17 cellular contexts compared by ENCODE assay signal in the genomic region with DNA sequence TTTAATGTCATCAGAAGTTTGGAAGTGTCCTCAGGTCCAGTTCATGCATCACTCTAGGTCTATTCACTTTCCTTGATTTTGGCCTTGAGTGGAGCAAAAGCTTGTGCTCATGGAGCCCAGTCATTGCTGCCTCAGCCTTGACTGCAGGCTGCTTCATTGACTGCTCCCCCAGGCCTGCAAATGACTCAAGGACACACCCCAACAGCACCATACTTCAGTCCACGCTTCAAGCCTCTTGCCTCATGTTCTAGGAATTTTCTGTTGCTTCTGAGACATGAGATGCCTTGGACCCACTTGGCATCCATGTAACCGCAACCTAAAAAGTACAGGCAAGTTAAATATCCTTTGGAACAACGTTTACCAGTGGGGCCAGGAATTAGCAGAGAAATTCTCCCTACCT.
DNase-seq lines count a peak whose midpoint lies in the region; FAIRE-seq and TF ChIP-seq lines count a peak whose summit lies in the region.
"Had no signal": no experiment of that assay in that cellular context is flagged by ENCODE, and none has a peak within 500 bp of the region (broad histone marks: within the 10 kb centered on the region; RNA-seq: fewer than 3 reads in every experiment).

No MANE protein-coding gene starts in this region.

- no peaks in the 10 kb centered on the region for H3K9me1 ChIP-seq in keratinocyte (ENCODE audit: control insufficient read depth, extremely low read depth, insufficient read depth, low read length)

- H3K4me1 Mint-ChIP-seq in immature natural killer cell, result peaks cover 35 to 48% of the 10 kb centered on the region in 2 donors

- no peaks in the 10 kb centered on the region for H3K79me2 ChIP-seq in keratinocyte (ENCODE audit: control insufficient read depth, insufficient read depth, low read length)

- no peak overlapping the region for H3K4me3 Mint-ChIP-seq in immature natural killer cell
- H3K4me3 Mint-ChIP-seq: GM23338, type B pancreatic cell had no signal

- DNase-seq in AG20443 (ENCODE audit: low spot score) (peak; percentile 79), MG63 (peak; percentile 52), coronary artery (ENCODE audit: low spot score) (no peak), keratinocyte (ENCODE audit: low read depth, low spot score) (peak; percentile 74), COLO668 (lab: John Stamatoyannopoulos, UW; ENCODE audit: unreplicated experiment) (no peak), immature natural killer cell (no peak), NCI-H2227 (lab: John Stamatoyannopoulos, UW; ENCODE audit: unreplicated experiment) (no peak)
- no peak for DNase-seq in activated T-cell treated with anti-CD3 and anti-CD28 coated beads, Interleukin-2, amount 50 U/mL, for 1 hour
- DNase-seq: activated CD4-positive, alpha-beta T cell treated with anti-CD3 and anti-CD28 coated beads, Interleukin-2, amount 50 U/mL, for 48 hours; NCI-H1105; NCI-H2227 treated with DMSO at 0.1 percent for 48 hours; sigmoid colon; stimulated activated CD4-positive, alpha-beta T cell treated with anti-CD3 and anti-CD28 coated beads, Interleukin-4, amount 100 ng/mL, for 1 hour had no signal

- H3K36me3 ChIP-seq in MG63, result no peaks in the 10 kb centered on the region
- H3K36me3 ChIP-seq in keratinocyte (ENCODE audit: control insufficient read depth in 2 of 2, extremely low read depth in 1 of 2, insufficient read depth in 2 of 2, low read length in 2 of 2), result no peaks in the 10 kb centered on the region
- H3K36me3 ChIP-seq: gastroesophageal sphincter, sigmoid colon, SJSA1 had no signal

- H3K27ac Mint-ChIP-seq in immature natural killer cell, result no peak overlapping the region
- H3K27ac Mint-ChIP-seq: type B pancreatic cell had no signal

- no peak overlapping the region for H3K9ac ChIP-seq in keratinocyte (ENCODE audit: control insufficient read depth, extremely low read depth, insufficient read depth, low read length)

- peaks cover 0 to 5% (median 0%) of the 10 kb centered on the region in 3 donors for H3K36me3 Mint-ChIP-seq in immature natural killer cell

- H3K9me3 ChIP-seq in MG63, result no peaks in the 10 kb centered on the region
- no peaks in the 10 kb centered on the region for H3K9me3 ChIP-seq in keratinocyte (ENCODE audit: control insufficient read depth, low read depth, low read length)
- H3K9me3 ChIP-seq: gastroesophageal sphincter, sigmoid colon, SJSA1 had no signal

- H3K27me3 ChIP-seq in MG63 (no peaks in the 10 kb centered on the region), keratinocyte (ENCODE audit: control insufficient read depth, extremely low read depth, insufficient read depth, low read length) (no peaks in the 10 kb centered on the region)
- H3K27me3 ChIP-seq: gastroesophageal sphincter, sigmoid colon, SJSA1 had no signal

- dilution Hi-C loops in keratinocyte (cut with MboI; ENCODE audit: extremely low pct_ligation_motif_present, low sequenced_read_pairs), result no loop called here

- no peaks in the 10 kb centered on the region for H3K9me3 Mint-ChIP-seq in immature natural killer cell
- H3K9me3 Mint-ChIP-seq: GM23338, type B pancreatic cell had no signal

- H3K27me3 Mint-ChIP-seq in immature natural killer cell (ENCODE audit: low read depth in 3 of 3), result peaks cover 0 to 5% (median 1%) of the 10 kb centered on the region in 3 donors
- H3K27me3 Mint-ChIP-seq: type B pancreatic cell had no signal

- TF ChIP-seq CTCF in coronary artery (IDR thresholded peaks at IDR 0.05), result no peak
- no peak for TF ChIP-seq CTCF in keratinocyte (optimal IDR thresholded peaks at IDR 0.05 in 1 of 3, IDR thresholded peaks at IDR 0.05 in 1 of 3, conservative IDR thresholded peaks at IDR 0.05 in 1 of 3; ENCODE audit: extremely low read depth in 1 of 3, insufficient read depth in 2 of 3, low read length in 3 of 3)

- H3K27ac ChIP-seq in coronary artery, result peak overlapping the region; percentile 9 to 15
- H3K27ac ChIP-seq in keratinocyte (ENCODE audit: control insufficient read depth, insufficient read depth, low read length), result no peak overlapping the region
- H3K27ac ChIP-seq: gastroesophageal sphincter, sigmoid colon, SJSA1 had no signal

- FAIRE-seq in keratinocyte (lab: Jason Lieb, UNC), result peak; percentile 90

- H3K4me2 ChIP-seq in keratinocyte (ENCODE audit: control insufficient read depth, extremely low read depth, insufficient read depth, low read depth, low read length), result no peak overlapping the region

- no peak overlapping the region for H2AFZ ChIP-seq in keratinocyte (ENCODE audit: control insufficient read depth, low read length)
- H2AFZ ChIP-seq: GM23338 had no signal

- no peaks in the 10 kb centered on the region for H4K20me1 ChIP-seq in keratinocyte (ENCODE audit: control insufficient read depth, extremely low read depth, insufficient read depth, low read length)

- peaks cover 13% of the 10 kb centered on the region for H3K4me1 ChIP-seq in keratinocyte (ENCODE audit: control insufficient read depth, extremely low read depth, insufficient read depth, low read length)
- H3K4me1 ChIP-seq: sigmoid colon, SJSA1 had no signal

- H3K4me3 ChIP-seq in MG63 (no peak overlapping the region), coronary artery (no peak overlapping the region), keratinocyte (ENCODE audit: control insufficient read depth in 2 of 3, extremely low read depth in 1 of 3, insufficient read depth in 2 of 3, low read depth in 1 of 3, low read length in 3 of 3) (no peak overlapping the region)
- H3K4me3 ChIP-seq: gastroesophageal sphincter, GM23338, sigmoid colon, SJSA1 had no signal

Comparison
In these comparisons a context has a peak if more than half of its experiments do, and no peak if none do; other contexts are left out.
1. DNase-seq: peak in AG20443 (single experiment), MG63 (single experiment) and keratinocyte (single experiment); none in coronary artery (single experiment), COLO668 (single experiment), immature natural killer cell (0 of 3), activated T-cell treated with anti-CD3 and anti-CD28 coated beads, Interleukin-2, amount 50 U/mL, for 1 hour (single experiment) and NCI-H2227 (single experiment).